In the genomic region with DNA sequence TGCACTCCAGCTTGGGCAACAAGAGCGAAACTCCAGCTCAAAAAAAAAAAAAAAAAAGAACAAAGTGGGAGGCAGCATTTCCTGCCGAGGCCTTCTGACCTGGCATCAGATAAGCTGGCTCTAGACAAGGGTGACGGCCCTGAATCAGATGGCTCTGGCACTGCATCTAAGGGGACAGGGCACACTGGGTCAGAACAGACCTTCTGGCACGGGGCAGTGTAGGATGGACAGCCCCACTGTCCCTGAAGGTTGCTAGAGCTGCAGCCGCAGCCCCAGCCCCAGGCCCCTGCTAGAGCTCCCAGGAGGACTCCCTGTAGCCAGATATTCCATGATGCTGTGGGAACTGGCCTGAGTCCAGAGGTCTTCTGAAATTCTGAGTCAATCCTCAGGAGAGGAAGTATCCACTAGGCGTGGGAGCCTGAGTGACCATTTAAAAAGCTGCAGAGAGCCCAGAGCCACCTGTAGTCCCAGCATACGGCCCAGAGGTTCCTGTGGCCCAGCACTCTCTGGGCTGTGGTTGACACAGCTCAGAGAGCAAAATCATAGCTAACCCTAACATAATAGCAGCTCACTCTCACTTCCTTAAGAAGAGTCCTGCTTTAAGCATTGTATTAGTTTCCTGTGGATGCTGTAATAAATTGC, we compare ENCODE assay signal across 1 cellular context.
TF ChIP-seq lines count a peak whose summit lies in the region.

No MANE protein-coding gene starts in this region.

TF ChIP-seq in K562, 482 proteins besides CTCF, POLR2A, EP300 and RAD21 (continued from another document and continues in another):
- TF ChIP-seq, protein P1, sequence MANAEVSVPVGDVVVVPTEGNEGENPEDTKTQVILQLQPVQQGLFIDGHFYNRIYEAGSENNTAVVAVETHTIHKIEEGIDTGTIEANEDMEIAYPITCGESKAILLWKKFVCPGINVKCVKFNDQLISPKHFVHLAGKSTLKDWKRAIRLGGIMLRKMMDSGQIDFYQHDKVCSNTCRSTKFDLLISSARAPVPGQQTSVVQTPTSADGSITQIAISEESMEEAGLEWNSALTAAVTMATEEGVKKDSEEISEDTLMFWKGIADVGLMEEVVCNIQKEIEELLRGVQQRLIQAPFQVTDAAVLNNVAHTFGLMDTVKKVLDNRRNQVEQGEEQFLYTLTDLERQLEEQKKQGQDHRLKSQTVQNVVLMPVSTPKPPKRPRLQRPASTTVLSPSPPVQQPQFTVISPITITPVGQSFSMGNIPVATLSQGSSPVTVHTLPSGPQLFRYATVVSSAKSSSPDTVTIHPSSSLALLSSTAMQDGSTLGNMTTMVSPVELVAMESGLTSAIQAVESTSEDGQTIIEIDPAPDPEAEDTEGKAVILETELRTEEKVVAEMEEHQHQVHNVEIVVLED (CRISPR knock-in tag; IDR thresholded peaks at IDR 0.05), result no peak
- TF ChIP-seq, protein P2, sequence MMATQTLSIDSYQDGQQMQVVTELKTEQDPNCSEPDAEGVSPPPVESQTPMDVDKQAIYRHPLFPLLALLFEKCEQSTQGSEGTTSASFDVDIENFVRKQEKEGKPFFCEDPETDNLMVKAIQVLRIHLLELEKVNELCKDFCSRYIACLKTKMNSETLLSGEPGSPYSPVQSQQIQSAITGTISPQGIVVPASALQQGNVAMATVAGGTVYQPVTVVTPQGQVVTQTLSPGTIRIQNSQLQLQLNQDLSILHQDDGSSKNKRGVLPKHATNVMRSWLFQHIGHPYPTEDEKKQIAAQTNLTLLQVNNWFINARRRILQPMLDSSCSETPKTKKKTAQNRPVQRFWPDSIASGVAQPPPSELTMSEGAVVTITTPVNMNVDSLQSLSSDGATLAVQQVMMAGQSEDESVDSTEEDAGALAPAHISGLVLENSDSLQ (IDR thresholded peaks at IDR 0.05), result 0 out of 2 replicates have a peak, but pooled peaks have one; percentile 8
- TF ChIP-seq ZNF584 (CRISPR knock-in tag; IDR thresholded peaks at IDR 0.05; ENCODE audit: low read depth) (peak; percentile 76), LEF1 (IDR thresholded peaks at IDR 0.05) (peak; percentile 43; the same call in 1 of the 2 replicates), SMAD2 (IDR thresholded peaks at IDR 0.05; ENCODE audit: low read depth, low read length) (no peak), PTRF (tag; IDR thresholded peaks at IDR 0.05) (0 out of 2 replicates have a peak, but pooled peaks have one; percentile 52), HNRNPUL1 (IDR thresholded peaks at IDR 0.05; ENCODE audit: low read length) (no peak), ZNF41 (CRISPR knock-in tag; conservative IDR thresholded peaks at IDR 0.05) (no peak), FOSL1 (tag; conservative IDR thresholded peaks at IDR 0.05) (peak; percentile 57), FOS (IDR thresholded peaks at IDR 0.05; ENCODE audit: extremely low read depth, insufficient read length) (no peak), CXXC5 (CRISPR knock-in tag; IDR thresholded peaks at IDR 0.05) (peak; percentile 58), ARID1B (IDR thresholded peaks at IDR 0.05) (peak; percentile 42; the same call in 1 of the 2 replicates), ZNF766 (CRISPR knock-in tag; conservative IDR thresholded peaks at IDR 0.05) (peak; percentile 65), MAZ (CRISPR knock-in tag; conservative IDR thresholded peaks at IDR 0.05 in 1 of 2, IDR thresholded peaks at IDR 0.05 in 1 of 2) (0 out of 4 replicates have a peak, but pooled peaks of 1 of the 2 experiments have one; percentile 50), PTTG1 (tag; IDR thresholded peaks at IDR 0.05; ENCODE audit: low read depth) (no peak), SMARCA4 (IDR thresholded peaks at IDR 0.05) (peak; percentile 65; the same call in 1 of the 2 replicates), MTA3 (IDR thresholded peaks at IDR 0.05; ENCODE audit: borderline replicate concordance) (0 out of 2 replicates have a peak, but pooled peaks have one; percentile 47), NR4A1 (CRISPR knock-in tag; IDR thresholded peaks at IDR 0.05) (no peak), NR4A1 (tag; IDR thresholded peaks at IDR 0.05) (no peak; the same call in none of the 2 replicates), ZNF778 (CRISPR knock-in tag; IDR thresholded peaks at IDR 0.05) (no peak), TEAD1 (CRISPR knock-in tag; IDR thresholded peaks at IDR 0.05) (peak in 1 of 2 experiments; percentile 31; a peak in 1 of 4 replicates), EWSR1 (IDR thresholded peaks at IDR 0.05; ENCODE audit: borderline replicate concordance, low read depth, partially characterized antibody) (no peak), MTA1 (IDR thresholded peaks at IDR 0.05; ENCODE audit: borderline replicate concordance) (0 out of 2 replicates have a peak, but pooled peaks have one; percentile 20), SMARCE1 (IDR thresholded peaks at IDR 0.05) (peak; percentile 46; the same call in 1 of the 2 replicates)
- TF ChIP-seq, protein P3, sequence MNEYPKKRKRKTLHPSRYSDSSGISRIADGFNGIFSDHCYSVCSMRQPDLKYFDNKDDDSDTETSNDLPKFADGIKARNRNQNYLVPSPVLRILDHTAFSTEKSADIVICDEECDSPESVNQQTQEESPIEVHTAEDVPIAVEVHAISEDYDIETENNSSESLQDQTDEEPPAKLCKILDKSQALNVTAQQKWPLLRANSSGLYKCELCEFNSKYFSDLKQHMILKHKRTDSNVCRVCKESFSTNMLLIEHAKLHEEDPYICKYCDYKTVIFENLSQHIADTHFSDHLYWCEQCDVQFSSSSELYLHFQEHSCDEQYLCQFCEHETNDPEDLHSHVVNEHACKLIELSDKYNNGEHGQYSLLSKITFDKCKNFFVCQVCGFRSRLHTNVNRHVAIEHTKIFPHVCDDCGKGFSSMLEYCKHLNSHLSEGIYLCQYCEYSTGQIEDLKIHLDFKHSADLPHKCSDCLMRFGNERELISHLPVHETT (CRISPR knock-in tag; conservative IDR thresholded peaks at IDR 0.05 in 1 of 2, IDR thresholded peaks at IDR 0.05 in 1 of 2), result peak in 1 of 2 experiments; percentile 73; a peak in 1 of 4 replicates
- TF ChIP-seq, protein P4, sequence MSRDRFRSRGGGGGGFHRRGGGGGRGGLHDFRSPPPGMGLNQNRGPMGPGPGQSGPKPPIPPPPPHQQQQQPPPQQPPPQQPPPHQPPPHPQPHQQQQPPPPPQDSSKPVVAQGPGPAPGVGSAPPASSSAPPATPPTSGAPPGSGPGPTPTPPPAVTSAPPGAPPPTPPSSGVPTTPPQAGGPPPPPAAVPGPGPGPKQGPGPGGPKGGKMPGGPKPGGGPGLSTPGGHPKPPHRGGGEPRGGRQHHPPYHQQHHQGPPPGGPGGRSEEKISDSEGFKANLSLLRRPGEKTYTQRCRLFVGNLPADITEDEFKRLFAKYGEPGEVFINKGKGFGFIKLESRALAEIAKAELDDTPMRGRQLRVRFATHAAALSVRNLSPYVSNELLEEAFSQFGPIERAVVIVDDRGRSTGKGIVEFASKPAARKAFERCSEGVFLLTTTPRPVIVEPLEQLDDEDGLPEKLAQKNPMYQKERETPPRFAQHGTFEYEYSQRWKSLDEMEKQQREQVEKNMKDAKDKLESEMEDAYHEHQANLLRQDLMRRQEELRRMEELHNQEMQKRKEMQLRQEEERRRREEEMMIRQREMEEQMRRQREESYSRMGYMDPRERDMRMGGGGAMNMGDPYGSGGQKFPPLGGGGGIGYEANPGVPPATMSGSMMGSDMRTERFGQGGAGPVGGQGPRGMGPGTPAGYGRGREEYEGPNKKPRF (IDR thresholded peaks at IDR 0.05; ENCODE audit: low read depth, low read length), result no peak
- TF ChIP-seq, protein P5, sequence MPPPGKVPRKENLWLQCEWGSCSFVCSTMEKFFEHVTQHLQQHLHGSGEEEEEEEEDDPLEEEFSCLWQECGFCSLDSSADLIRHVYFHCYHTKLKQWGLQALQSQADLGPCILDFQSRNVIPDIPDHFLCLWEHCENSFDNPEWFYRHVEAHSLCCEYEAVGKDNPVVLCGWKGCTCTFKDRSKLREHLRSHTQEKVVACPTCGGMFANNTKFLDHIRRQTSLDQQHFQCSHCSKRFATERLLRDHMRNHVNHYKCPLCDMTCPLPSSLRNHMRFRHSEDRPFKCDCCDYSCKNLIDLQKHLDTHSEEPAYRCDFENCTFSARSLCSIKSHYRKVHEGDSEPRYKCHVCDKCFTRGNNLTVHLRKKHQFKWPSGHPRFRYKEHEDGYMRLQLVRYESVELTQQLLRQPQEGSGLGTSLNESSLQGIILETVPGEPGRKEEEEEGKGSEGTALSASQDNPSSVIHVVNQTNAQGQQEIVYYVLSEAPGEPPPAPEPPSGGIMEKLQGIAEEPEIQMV (tag; conservative IDR thresholded peaks at IDR 0.05; ENCODE audit: low read depth), result no peak
- TF ChIP-seq, protein P6, sequence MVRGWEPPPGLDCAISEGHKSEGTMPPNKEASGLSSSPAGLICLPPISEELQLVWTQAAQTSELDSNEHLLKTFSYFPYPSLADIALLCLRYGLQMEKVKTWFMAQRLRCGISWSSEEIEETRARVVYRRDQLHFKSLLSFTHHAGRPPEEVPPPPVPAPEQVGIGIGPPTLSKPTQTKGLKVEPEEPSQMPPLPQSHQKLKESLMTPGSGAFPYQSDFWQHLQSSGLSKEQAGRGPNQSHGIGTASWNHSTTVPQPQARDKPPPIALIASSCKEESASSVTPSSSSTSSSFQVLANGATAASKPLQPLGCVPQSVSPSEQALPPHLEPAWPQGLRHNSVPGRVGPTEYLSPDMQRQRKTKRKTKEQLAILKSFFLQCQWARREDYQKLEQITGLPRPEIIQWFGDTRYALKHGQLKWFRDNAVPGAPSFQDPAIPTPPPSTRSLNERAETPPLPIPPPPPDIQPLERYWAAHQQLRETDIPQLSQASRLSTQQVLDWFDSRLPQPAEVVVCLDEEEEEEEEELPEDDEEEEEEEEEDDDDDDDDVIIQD (CRISPR knock-in tag; IDR thresholded peaks at IDR 0.05), result no peak
- TF ChIP-seq, protein P7, sequence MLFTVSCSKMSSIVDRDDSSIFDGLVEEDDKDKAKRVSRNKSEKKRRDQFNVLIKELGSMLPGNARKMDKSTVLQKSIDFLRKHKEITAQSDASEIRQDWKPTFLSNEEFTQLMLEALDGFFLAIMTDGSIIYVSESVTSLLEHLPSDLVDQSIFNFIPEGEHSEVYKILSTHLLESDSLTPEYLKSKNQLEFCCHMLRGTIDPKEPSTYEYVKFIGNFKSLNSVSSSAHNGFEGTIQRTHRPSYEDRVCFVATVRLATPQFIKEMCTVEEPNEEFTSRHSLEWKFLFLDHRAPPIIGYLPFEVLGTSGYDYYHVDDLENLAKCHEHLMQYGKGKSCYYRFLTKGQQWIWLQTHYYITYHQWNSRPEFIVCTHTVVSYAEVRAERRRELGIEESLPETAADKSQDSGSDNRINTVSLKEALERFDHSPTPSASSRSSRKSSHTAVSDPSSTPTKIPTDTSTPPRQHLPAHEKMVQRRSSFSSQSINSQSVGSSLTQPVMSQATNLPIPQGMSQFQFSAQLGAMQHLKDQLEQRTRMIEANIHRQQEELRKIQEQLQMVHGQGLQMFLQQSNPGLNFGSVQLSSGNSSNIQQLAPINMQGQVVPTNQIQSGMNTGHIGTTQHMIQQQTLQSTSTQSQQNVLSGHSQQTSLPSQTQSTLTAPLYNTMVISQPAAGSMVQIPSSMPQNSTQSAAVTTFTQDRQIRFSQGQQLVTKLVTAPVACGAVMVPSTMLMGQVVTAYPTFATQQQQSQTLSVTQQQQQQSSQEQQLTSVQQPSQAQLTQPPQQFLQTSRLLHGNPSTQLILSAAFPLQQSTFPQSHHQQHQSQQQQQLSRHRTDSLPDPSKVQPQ (CRISPR knock-in tag; IDR thresholded peaks at IDR 0.05; ENCODE audit: borderline replicate concordance), result no peak
- TF ChIP-seq, protein P8, sequence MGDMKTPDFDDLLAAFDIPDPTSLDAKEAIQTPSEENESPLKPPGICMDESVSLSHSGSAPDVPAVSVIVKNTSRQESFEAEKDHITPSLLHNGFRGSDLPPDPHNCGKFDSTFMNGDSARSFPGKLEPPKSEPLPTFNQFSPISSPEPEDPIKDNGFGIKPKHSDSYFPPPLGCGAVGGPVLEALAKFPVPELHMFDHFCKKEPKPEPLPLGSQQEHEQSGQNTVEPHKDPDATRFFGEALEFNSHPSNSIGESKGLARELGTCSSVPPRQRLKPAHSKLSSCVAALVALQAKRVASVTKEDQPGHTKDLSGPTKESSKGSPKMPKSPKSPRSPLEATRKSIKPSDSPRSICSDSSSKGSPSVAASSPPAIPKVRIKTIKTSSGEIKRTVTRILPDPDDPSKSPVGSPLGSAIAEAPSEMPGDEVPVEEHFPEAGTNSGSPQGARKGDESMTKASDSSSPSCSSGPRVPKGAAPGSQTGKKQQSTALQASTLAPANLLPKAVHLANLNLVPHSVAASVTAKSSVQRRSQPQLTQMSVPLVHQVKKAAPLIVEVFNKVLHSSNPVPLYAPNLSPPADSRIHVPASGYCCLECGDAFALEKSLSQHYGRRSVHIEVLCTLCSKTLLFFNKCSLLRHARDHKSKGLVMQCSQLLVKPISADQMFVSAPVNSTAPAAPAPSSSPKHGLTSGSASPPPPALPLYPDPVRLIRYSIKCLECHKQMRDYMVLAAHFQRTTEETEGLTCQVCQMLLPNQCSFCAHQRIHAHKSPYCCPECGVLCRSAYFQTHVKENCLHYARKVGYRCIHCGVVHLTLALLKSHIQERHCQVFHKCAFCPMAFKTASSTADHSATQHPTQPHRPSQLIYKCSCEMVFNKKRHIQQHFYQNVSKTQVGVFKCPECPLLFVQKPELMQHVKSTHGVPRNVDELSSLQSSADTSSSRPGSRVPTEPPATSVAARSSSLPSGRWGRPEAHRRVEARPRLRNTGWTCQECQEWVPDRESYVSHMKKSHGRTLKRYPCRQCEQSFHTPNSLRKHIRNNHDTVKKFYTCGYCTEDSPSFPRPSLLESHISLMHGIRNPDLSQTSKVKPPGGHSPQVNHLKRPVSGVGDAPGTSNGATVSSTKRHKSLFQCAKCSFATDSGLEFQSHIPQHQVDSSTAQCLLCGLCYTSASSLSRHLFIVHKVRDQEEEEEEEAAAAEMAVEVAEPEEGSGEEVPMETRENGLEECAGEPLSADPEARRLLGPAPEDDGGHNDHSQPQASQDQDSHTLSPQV (IDR thresholded peaks at IDR 0.05), result peak; percentile 71
- TF ChIP-seq, protein P9, sequence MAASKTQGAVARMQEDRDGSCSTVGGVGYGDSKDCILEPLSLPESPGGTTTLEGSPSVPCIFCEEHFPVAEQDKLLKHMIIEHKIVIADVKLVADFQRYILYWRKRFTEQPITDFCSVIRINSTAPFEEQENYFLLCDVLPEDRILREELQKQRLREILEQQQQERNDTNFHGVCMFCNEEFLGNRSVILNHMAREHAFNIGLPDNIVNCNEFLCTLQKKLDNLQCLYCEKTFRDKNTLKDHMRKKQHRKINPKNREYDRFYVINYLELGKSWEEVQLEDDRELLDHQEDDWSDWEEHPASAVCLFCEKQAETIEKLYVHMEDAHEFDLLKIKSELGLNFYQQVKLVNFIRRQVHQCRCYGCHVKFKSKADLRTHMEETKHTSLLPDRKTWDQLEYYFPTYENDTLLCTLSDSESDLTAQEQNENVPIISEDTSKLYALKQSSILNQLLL (CRISPR knock-in tag; IDR thresholded peaks at IDR 0.05; ENCODE audit: borderline replicate concordance), result no peak
- TF ChIP-seq, protein P10, sequence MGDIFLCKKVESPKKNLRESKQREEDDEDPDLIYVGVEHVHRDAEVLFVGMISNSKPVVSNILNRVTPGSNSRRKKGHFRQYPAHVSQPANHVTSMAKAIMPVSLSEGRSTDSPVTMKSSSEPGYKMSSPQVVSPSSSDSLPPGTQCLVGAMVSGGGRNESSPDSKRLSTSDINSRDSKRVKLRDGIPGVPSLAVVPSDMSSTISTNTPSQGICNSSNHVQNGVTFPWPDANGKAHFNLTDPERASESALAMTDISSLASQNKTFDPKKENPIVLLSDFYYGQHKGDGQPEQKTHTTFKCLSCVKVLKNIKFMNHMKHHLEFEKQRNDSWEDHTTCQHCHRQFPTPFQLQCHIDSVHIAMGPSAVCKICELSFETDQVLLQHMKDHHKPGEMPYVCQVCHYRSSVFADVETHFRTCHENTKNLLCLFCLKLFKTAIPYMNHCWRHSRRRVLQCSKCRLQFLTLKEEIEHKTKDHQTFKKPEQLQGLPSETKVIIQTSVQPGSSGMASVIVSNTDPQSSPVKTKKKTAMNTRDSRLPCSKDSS (IDR thresholded peaks at IDR 0.05; ENCODE audit: low read depth, partially characterized antibody), result no peak
